ENCODE assay signal across 8 cellular contexts in genomic region chr3:138174421-138175122, GRCh38.
DNase-seq lines count a peak whose midpoint lies in the region; ATAC-seq and TF ChIP-seq lines count a peak whose summit lies in the region.

TSS of gene DBR1 (minus strand) at chr3:138174921. CDS start at chr3:138174795, 126 bp downstream.

- DNase-seq in GM19240 (ENCODE audit: insufficient read length, low spot score) (peak; percentile 19), NCI-H524 (lab: John Stamatoyannopoulos, UW) (peak; percentile 70 to 89), coronary artery (ENCODE audit: low spot score) (peak; percentile 81), kidney tubule cell (ENCODE audit: low spot score) (peak; percentile 88)
- peak; percentile 81 for DNase-seq in activated CD4-positive, alpha-beta T cell treated with anti-CD3 and anti-CD28 coated beads for 48 hours
- DNase-seq in stimulated activated CD4-positive, alpha-beta T cell treated with anti-CD3 and anti-CD28 coated beads, Interleukin-1b, Interleukin-23, amount 100 ng/mL, for 4 hours (ENCODE audit: low read depth in 2 of 2), result peak; percentile 53 to 67

- H3K4me1 ChIP-seq in BLaER1, result peaks cover 29% of the 10 kb centered on the region

- ATAC-seq in HG03457 (IDR thresholded peaks at IDR 0.05; ENCODE audit: unreplicated experiment), result peak; percentile 75

- peaks cover 4% of the 10 kb centered on the region; the same call in 1 of the 2 replicates for H4K20me1 ChIP-seq in BLaER1

- peak within 1 kb of the TSS; percentile 94 for H3K4me2 ChIP-seq in BLaER1

- H3K27ac ChIP-seq in BLaER1, result peak within 1 kb of the TSS; percentile 83
- peak within 1 kb of the TSS; percentile 72 to 83 for H3K27ac ChIP-seq in coronary artery

- H3K4me3 ChIP-seq in BLaER1 (peak within 1 kb of the TSS; percentile 75), coronary artery (peak within 1 kb of the TSS; percentile 77)

- no peaks in the 10 kb centered on the region for H3K27me3 ChIP-seq in BLaER1

- H3K36me3 ChIP-seq in BLaER1, result peaks cover 24% of the 10 kb centered on the region

- H3K9me3 ChIP-seq in BLaER1, result no peaks in the 10 kb centered on the region

- peak within 1 kb of the TSS; percentile 88 for H3K9ac ChIP-seq in BLaER1

- TF ChIP-seq CTCF in coronary artery (IDR thresholded peaks at IDR 0.05), result no peak

Comparison
In these comparisons a context has a peak if more than half of its experiments do, and no peak if none do; other contexts are left out.
1. Peak in every context shown above with its lines: DNase-seq, ATAC-seq, H3K4me3 ChIP-seq and H3K27ac ChIP-seq.
2. DNase-seq: peak in every context shown above with its lines; median percentile 88 in kidney tubule cell; 81 in activated CD4-positive, alpha-beta T cell treated with anti-CD3 and anti-CD28 coated beads for 48 hours; 81 in coronary artery; 80 in NCI-H524; 60 in stimulated activated CD4-positive, alpha-beta T cell treated with anti-CD3 and anti-CD28 coated beads, Interleukin-1b, Interleukin-23, amount 100 ng/mL, for 4 hours; 19 in GM19240.